In the genomic region with DNA sequence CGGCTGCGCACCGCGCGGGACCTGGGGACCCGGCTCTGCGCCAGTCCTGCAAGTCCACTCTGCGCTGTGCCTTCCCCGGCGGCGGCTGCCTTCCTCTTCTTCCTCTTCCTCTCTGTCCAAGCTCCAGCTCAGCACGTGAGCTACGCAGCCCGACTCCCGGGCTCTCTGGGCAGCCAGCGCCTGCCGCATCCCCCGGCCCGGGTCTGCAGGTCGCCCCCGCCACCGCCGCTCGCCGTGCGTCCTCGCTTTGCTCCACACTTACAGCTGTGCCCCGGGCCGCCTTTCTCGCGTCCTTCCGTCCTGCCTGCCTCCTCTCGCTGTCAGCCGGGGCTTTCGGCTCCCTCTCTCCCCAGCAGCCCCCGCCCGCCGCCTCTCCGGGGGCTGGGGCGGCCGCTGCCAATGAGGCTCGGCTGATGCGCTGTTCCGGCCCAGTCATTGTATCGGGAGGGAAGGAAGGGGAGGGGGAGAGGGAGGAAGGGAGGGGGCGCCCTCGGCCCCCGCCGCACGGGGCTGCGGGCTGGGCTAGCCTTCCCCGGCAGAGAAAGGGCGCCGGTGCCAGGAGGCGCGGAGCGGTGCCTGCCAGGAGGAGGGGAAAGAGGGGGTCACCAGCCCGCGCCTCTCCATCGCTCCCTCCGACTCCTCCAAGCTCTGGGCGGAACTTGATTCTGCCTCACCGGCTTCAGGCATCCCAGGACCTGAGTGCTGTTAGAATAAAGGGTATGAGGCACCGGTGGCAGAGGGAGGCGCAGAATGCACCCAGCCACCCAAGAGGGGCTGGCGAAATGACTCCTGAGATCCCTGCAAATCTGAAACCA, we compare ENCODE assay signal across 9 cellular contexts.
A peak's percentile ranks its signal among the peaks of the same experiment; 100 is the strongest.
DNase-seq lines count a peak whose midpoint lies in the region; ATAC-seq, FAIRE-seq and TF ChIP-seq lines count a peak whose summit lies in the region.
"Had no signal": no experiment of that assay in that cellular context is flagged by ENCODE, and none has a peak within 500 bp of the region (broad histone marks: within the 10 kb centered on the region; RNA-seq: fewer than 3 reads in every experiment).

No MANE protein-coding gene starts in this region.

- no peak overlapping the region for H4K8ac ChIP-seq in mesendoderm (ENCODE audit: low read depth, low read length)

- H3K9me3 Mint-ChIP-seq in activated CD4-positive, alpha-beta T cell treated with anti-CD3 and anti-CD28 coated beads for 36 hours (ENCODE audit: low read depth), result no peaks in the 10 kb centered on the region
- H3K9me3 Mint-ChIP-seq in activated CD4-positive, alpha-beta T cell treated with anti-CD3 and anti-CD28 coated beads, Interleukin-2, amount 10 ng/mL, durations not matched to agents 7 days and 5 days, result no peaks in the 10 kb centered on the region
- H3K9me3 Mint-ChIP-seq in endodermal cell, result no peaks in the 10 kb centered on the region
- H3K9me3 Mint-ChIP-seq: CD4-positive, alpha-beta memory T cell had no signal

- peak overlapping the region; percentile 35 for H3K4me2 ChIP-seq in mesendoderm (ENCODE audit: low read length)

- no peak overlapping the region for H3K23ac ChIP-seq in mesendoderm (ENCODE audit: low read length)

- WGBS in endodermal cell (ENCODE audit: insufficient coverage in 1 of 2, insufficient read length in 1 of 2), 2 experiments, result 0 to 1% methylated on average over 29 to 66 of the region's 66 CpGs
- no CpG with 5 or more reads among the region's 66 CpGs for WGBS in mesendoderm (ENCODE audit: extremely low coverage, insufficient coverage, low lambda C conversion rate)

- H3K36me3 ChIP-seq in endodermal cell (ENCODE audit: control insufficient read depth, insufficient read depth, low read length), result no peaks in the 10 kb centered on the region
- H3K36me3 ChIP-seq in mesendoderm (ENCODE audit: control insufficient read depth, insufficient read depth, low read length), result no peaks in the 10 kb centered on the region
- H3K36me3 ChIP-seq in upper lobe of right lung, result no peaks in the 10 kb centered on the region

- intact Hi-C loops in activated CD4-positive, alpha-beta T cell treated with anti-CD3 and anti-CD28 coated beads for 36 hours (cut with DNase I, micrococcal nuclease), result no loop called here
- intact Hi-C loops in upper lobe of right lung (cut with DNase I), result no loop called here

- H3K18ac ChIP-seq in mesendoderm (ENCODE audit: low read length), result no peak overlapping the region

- no peak overlapping the region for H2AK5ac ChIP-seq in mesendoderm (ENCODE audit: low read length)

- TF ChIP-seq CTCF in endodermal cell (conservative IDR thresholded peaks at IDR 0.05) (no peak), upper lobe of right lung (IDR thresholded peaks at IDR 0.05) (no peak)

- no peak overlapping the region for H2BK120ac ChIP-seq in mesendoderm (ENCODE audit: low read depth, low read length)

- H3K79me1 ChIP-seq in mesendoderm (ENCODE audit: low read length), result no peaks in the 10 kb centered on the region

- H3K36me3 Mint-ChIP-seq in activated CD4-positive, alpha-beta T cell treated with anti-CD3 and anti-CD28 coated beads for 36 hours (ENCODE audit: low read depth), result no peaks in the 10 kb centered on the region
- no peaks in the 10 kb centered on the region for H3K36me3 Mint-ChIP-seq in activated CD4-positive, alpha-beta T cell treated with anti-CD3 and anti-CD28 coated beads, Interleukin-2, amount 10 ng/mL, durations not matched to agents 7 days and 5 days (ENCODE audit: low read depth)
- H3K36me3 Mint-ChIP-seq in endodermal cell (ENCODE audit: low read depth), result no peaks in the 10 kb centered on the region
- H3K36me3 Mint-ChIP-seq: CD4-positive, alpha-beta memory T cell had no signal

- no peak overlapping the region for H3K27ac Mint-ChIP-seq in activated CD4-positive, alpha-beta T cell treated with anti-CD3 and anti-CD28 coated beads for 36 hours
- no peak overlapping the region for H3K27ac Mint-ChIP-seq in activated CD4-positive, alpha-beta T cell treated with anti-CD3 and anti-CD28 coated beads, Interleukin-2, amount 10 ng/mL, durations not matched to agents 7 days and 5 days
- H3K27ac Mint-ChIP-seq in endodermal cell, result no peak overlapping the region
- H3K27ac Mint-ChIP-seq: CD4-positive, alpha-beta memory T cell had no signal

- H3K27ac ChIP-seq in endodermal cell (ENCODE audit: low read depth, low read length) (no peak overlapping the region), mesendoderm (ENCODE audit: low read depth, low read length) (no peak overlapping the region), upper lobe of right lung (peak overlapping the region; percentile 81)

- H3K4me1 ChIP-seq in endodermal cell (ENCODE audit: control insufficient read depth, insufficient read depth, low read length) (no peaks in the 10 kb centered on the region), mesendoderm (ENCODE audit: control insufficient read depth, low read depth, low read length) (no peaks in the 10 kb centered on the region), upper lobe of right lung (peaks cover 4% of the 10 kb centered on the region)

- peak; percentile 7 for DNase-seq in activated CD4-positive, alpha-beta T cell treated with anti-CD3 and anti-CD28 coated beads for 36 hours
- no peak for DNase-seq in activated CD4-positive, alpha-beta T cell treated with anti-CD3 and anti-CD28 coated beads, Interleukin-2, amount 10 ng/mL, durations not matched to agents 7 days and 5 days
- peak; percentile 86 for DNase-seq in endodermal cell
- peak; percentile 71 for DNase-seq in mesendoderm
- peak; percentile 71 for DNase-seq in upper lobe of right lung
- no peak for DNase-seq in NCI-H2196 treated with DMSO at 0.1 percent for 48 hours (lab: John Stamatoyannopoulos, UW; ENCODE audit: unreplicated experiment)
- DNase-seq in effector CD8-positive, alpha-beta T cell (lab: John Stamatoyannopoulos, UW), result no peak
- no peak for DNase-seq in HTR-8/SVneo (ENCODE audit: insufficient read length, low spot score)

- H3K4me3 ChIP-seq in endodermal cell (ENCODE audit: low read length), result peak overlapping the region; percentile 80
- H3K4me3 ChIP-seq in mesendoderm (ENCODE audit: low read length), result peak overlapping the region; percentile 12
- H3K4me3 ChIP-seq in upper lobe of right lung, result peak overlapping the region; percentile 60

- ATAC-seq in activated CD4-positive, alpha-beta T cell treated with anti-CD3 and anti-CD28 coated beads for 36 hours, result no peak
- peak; percentile 72 for ATAC-seq in upper lobe of right lung

- H3K9ac ChIP-seq in endodermal cell (ENCODE audit: extremely low read depth, low read length, poor library complexity, severe bottlenecking) (no peak overlapping the region), mesendoderm (ENCODE audit: low read length) (peak overlapping the region; percentile 13)

- H3K56ac ChIP-seq in mesendoderm (ENCODE audit: low read length), result peak overlapping the region; percentile 74

- CTCF ChIA-PET in activated CD4-positive, alpha-beta T cell treated with anti-CD3 and anti-CD28 coated beads for 36 hours (lab: Charles Lee), result no interaction called here
- CTCF ChIA-PET in activated CD4-positive, alpha-beta T cell treated with anti-CD3 and anti-CD28 coated beads, Interleukin-2, amount 10 ng/mL, durations not matched to agents 7 days and 5 days (lab: Charles Lee), result interaction anchor here (0.6 kb wide), 1 partner anchor 1306 kb away, joined by 3 read pairs; no protein-coding TSS in a partner anchor

- H3K27me3 ChIP-seq in endodermal cell (ENCODE audit: control insufficient read depth, insufficient read depth, low read length, poor library complexity, severe bottlenecking), result peaks cover 85% of the 10 kb centered on the region
- peaks cover 12% of the 10 kb centered on the region for H3K27me3 ChIP-seq in mesendoderm (ENCODE audit: insufficient read depth, low read length, poor library complexity)
- H3K27me3 ChIP-seq in upper lobe of right lung, result peaks cover 12% of the 10 kb centered on the region

- no peak overlapping the region for H4K5ac ChIP-seq in mesendoderm (ENCODE audit: low read length)

- no peak overlapping the region for H3K4ac ChIP-seq in mesendoderm (ENCODE audit: low read depth, low read length)

- H3K27me3 Mint-ChIP-seq in activated CD4-positive, alpha-beta T cell treated with anti-CD3 and anti-CD28 coated beads for 36 hours, result peaks cover 38% of the 10 kb centered on the region
- H3K27me3 Mint-ChIP-seq in activated CD4-positive, alpha-beta T cell treated with anti-CD3 and anti-CD28 coated beads, Interleukin-2, amount 10 ng/mL, durations not matched to agents 7 days and 5 days, result peaks cover 35% of the 10 kb centered on the region
- peaks cover 70% of the 10 kb centered on the region for H3K27me3 Mint-ChIP-seq in endodermal cell (ENCODE audit: insufficient read depth)

- no peak for FAIRE-seq in HTR-8/SVneo (lab: Jason Lieb, UNC)

- H3K79me2 ChIP-seq in mesendoderm (ENCODE audit: control insufficient read depth, insufficient read depth, low read length), result no peaks in the 10 kb centered on the region

- H2BK5ac ChIP-seq in mesendoderm (ENCODE audit: low read length), result no peak overlapping the region

- H3K9me3 ChIP-seq in endodermal cell (ENCODE audit: control insufficient read depth, low read length) (no peaks in the 10 kb centered on the region), upper lobe of right lung (no peaks in the 10 kb centered on the region)

- H2BK15ac ChIP-seq in mesendoderm (replicated peaks; ENCODE audit: low read depth), result no peak overlapping the region

- H3K4me1 Mint-ChIP-seq in activated CD4-positive, alpha-beta T cell treated with anti-CD3 and anti-CD28 coated beads for 36 hours, result peaks cover 2% of the 10 kb centered on the region
- peaks cover 8% of the 10 kb centered on the region for H3K4me1 Mint-ChIP-seq in activated CD4-positive, alpha-beta T cell treated with anti-CD3 and anti-CD28 coated beads, Interleukin-2, amount 10 ng/mL, durations not matched to agents 7 days and 5 days
- peaks cover 11% of the 10 kb centered on the region for H3K4me1 Mint-ChIP-seq in endodermal cell

- POLR2A ChIA-PET in activated CD4-positive, alpha-beta T cell treated with anti-CD3 and anti-CD28 coated beads for 36 hours (lab: Charles Lee), result interaction anchor here (0.6 kb wide), 1 partner anchor 55 kb away, joined by 7 read pairs; no protein-coding TSS in a partner anchor
- POLR2A ChIA-PET in activated CD4-positive, alpha-beta T cell treated with anti-CD3 and anti-CD28 coated beads, Interleukin-2, amount 10 ng/mL, durations not matched to agents 7 days and 5 days (lab: Charles Lee), result no interaction called here

- no peak overlapping the region for H3K4me3 Mint-ChIP-seq in activated CD4-positive, alpha-beta T cell treated with anti-CD3 and anti-CD28 coated beads for 36 hours
- no peak overlapping the region for H3K4me3 Mint-ChIP-seq in activated CD4-positive, alpha-beta T cell treated with anti-CD3 and anti-CD28 coated beads, Interleukin-2, amount 10 ng/mL, durations not matched to agents 7 days and 5 days
- H3K4me3 Mint-ChIP-seq in endodermal cell, result peak overlapping the region; percentile 66

Comparison
In these comparisons a context has a peak if more than half of its experiments do, and no peak if none do; other contexts are left out.
1. DNase-seq: peak in activated CD4-positive, alpha-beta T cell treated with anti-CD3 and anti-CD28 coated beads for 36 hours (single experiment), endodermal cell (single experiment), mesendoderm (single experiment) and upper lobe of right lung (single experiment); none in activated CD4-positive, alpha-beta T cell treated with anti-CD3 and anti-CD28 coated beads, Interleukin-2, amount 10 ng/mL, durations not matched to agents 7 days and 5 days (single experiment), NCI-H2196 treated with DMSO at 0.1 percent for 48 hours (single experiment), effector CD8-positive, alpha-beta T cell (single experiment) and HTR-8/SVneo (single experiment).
2. H3K4me3 ChIP-seq: peak in every context shown above with its lines; median percentile 80 in endodermal cell; 60 in upper lobe of right lung; 12 in mesendoderm.